In genomic region chr7:45881280-45881758, GRCh38 we compare ENCODE assay signal across 1 cellular context.
TF ChIP-seq lines count a peak whose summit lies in the region.

No MANE protein-coding gene starts in this region.

TF ChIP-seq in A549, 52 proteins besides CTCF, POLR2A, EP300 and RAD21:
- TF ChIP-seq RARB (CRISPR knock-in tag; IDR thresholded peaks at IDR 0.05) (no peak), RNF2 (IDR thresholded peaks at IDR 0.05; ENCODE audit: borderline replicate concordance, low read depth) (no peak), HEYL (CRISPR knock-in tag; IDR thresholded peaks at IDR 0.05) (no peak), FOSL2 (IDR thresholded peaks at IDR 0.05) (no peak), FOSL2 (CRISPR knock-in tag; IDR thresholded peaks at IDR 0.05) (no peak), REST (IDR thresholded peaks at IDR 0.05) (no peak), ZNF302 (CRISPR knock-in tag; IDR thresholded peaks at IDR 0.05) (no peak), RFX5 (IDR thresholded peaks at IDR 0.05) (no peak), EHMT2 (IDR thresholded peaks at IDR 0.05; ENCODE audit: low read depth) (no peak), PHF8 (IDR thresholded peaks at IDR 0.05; ENCODE audit: borderline replicate concordance, low read depth) (no peak)
